ENCODE assay signal across 15 cellular contexts in the genomic region with DNA sequence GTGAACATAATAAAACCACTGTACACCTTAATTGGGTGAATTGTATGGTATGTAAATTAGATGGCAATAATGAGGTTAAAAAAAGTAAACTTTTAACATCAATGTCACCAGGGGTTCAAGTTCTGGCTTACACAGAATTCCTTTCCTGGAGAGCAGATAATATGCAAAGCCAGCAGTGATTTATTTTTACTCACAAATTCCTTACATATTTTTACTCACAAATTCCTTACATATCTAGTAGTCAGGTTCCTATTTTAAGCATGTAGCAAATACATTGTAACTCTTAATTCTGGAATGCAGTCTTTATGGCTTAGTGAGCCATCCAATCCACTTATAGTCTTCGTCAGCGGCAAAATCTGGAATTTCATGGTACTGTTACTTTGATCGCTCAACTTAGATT. TPM values are rescaled to one million over a fixed set of nuclear protein-coding genes. Genes with fewer than 3 reads are reported as not detected.
A peak's percentile ranks its signal among the peaks of the same experiment; 100 is the strongest.
DNase-seq lines count a peak whose midpoint lies in the region; ATAC-seq and FAIRE-seq lines count a peak whose summit lies in the region.
"Had no signal": no experiment of that assay in that cellular context is flagged by ENCODE, and none has a peak within 500 bp of the region (broad histone marks: within the 10 kb centered on the region; RNA-seq: fewer than 3 reads in every experiment).

No MANE protein-coding gene starts in this region.

- H3K4me1 ChIP-seq in GM23248 (ENCODE audit: insufficient read depth) (peaks cover 14% of the 10 kb centered on the region; the same call in 1 of the 2 replicates), trophoblast cell (ENCODE audit: control insufficient read depth in 1 of 2, insufficient read depth in 2 of 2, low read length in 2 of 2) (peaks cover 0 to 3% of the 10 kb centered on the region in 2 experiments)
- peaks cover 5% of the 10 kb centered on the region for H3K4me1 ChIP-seq in effector memory CD4-positive, alpha-beta T cell (ENCODE audit: control insufficient read depth, insufficient read depth, low read length, poor library complexity, severe bottlenecking)

- H2AFZ ChIP-seq in GM23248 (no peak overlapping the region), trophoblast cell (ENCODE audit: insufficient read depth, low read length, poor library complexity) (no peak overlapping the region)

- H3K4me2 ChIP-seq in GM23248 (ENCODE audit: unreplicated experiment) (no peak overlapping the region), trophoblast cell (ENCODE audit: low read length) (no peak overlapping the region)

- no peak overlapping the region for H4K91ac ChIP-seq in trophoblast cell (ENCODE audit: low read depth, low read length)

- no peaks in the 10 kb centered on the region for H4K20me1 ChIP-seq in GM23248 (ENCODE audit: insufficient read depth)

- H2BK5ac ChIP-seq in trophoblast cell (ENCODE audit: low read depth, low read length, poor library complexity), result no peak overlapping the region

- H3K27ac ChIP-seq in GM23248 (no peak overlapping the region), trophoblast cell (ENCODE audit: low read depth, low read length) (no peak overlapping the region)
- H3K27ac ChIP-seq in effector memory CD4-positive, alpha-beta T cell (ENCODE audit: insufficient read depth, low read length, poor library complexity, severe bottlenecking), result no peak overlapping the region

- H2BK120ac ChIP-seq in trophoblast cell (ENCODE audit: insufficient read depth, low read length, poor library complexity), result no peak overlapping the region

- H3K36me3 ChIP-seq in GM23248 (ENCODE audit: low read depth) (no peaks in the 10 kb centered on the region), trophoblast cell (ENCODE audit: control insufficient read depth in 1 of 2, insufficient read depth in 2 of 2, low read length in 2 of 2) (no peaks in the 10 kb centered on the region)
- peaks cover under 1% of the 10 kb centered on the region for H3K36me3 ChIP-seq in effector memory CD4-positive, alpha-beta T cell (ENCODE audit: control insufficient read depth, insufficient read depth, low read length)

- H3K79me2 ChIP-seq in GM23248 (ENCODE audit: insufficient read depth), result peaks cover 36% of the 10 kb centered on the region
- H3K79me2 ChIP-seq in trophoblast cell (ENCODE audit: control insufficient read depth, insufficient read depth, low read length, poor library complexity), result peaks cover 10% of the 10 kb centered on the region

- no peak overlapping the region for H4K12ac ChIP-seq in trophoblast cell (ENCODE audit: low read depth, low read length)

- FAIRE-seq in RCC 7860 (lab: Jason Lieb, UNC), result peak; percentile 81
- FAIRE-seq: colon had no signal

- DNase-seq in GM23248, result peak; percentile 68
- DNase-seq in RCC 7860 (ENCODE audit: low spot score), result peak; percentile 91
- peak; percentile 10 for DNase-seq in dermis blood vessel endothelial cell
- peak; percentile 23 to 82 for DNase-seq in trophoblast cell
- no peak for DNase-seq in NCI-H1048 (lab: John Stamatoyannopoulos, UW)
- no peak for DNase-seq in effector memory CD4-positive, alpha-beta T cell
- DNase-seq: activated naive CD4-positive, alpha-beta T cell treated with anti-CD3 and anti-CD28 coated beads, Interleukin-2, amount 10 ng/mL, durations not matched to agents 7 days and 5 days; COR-L47; islet precursor cell; Peyer's patch; substantia nigra had no signal

- no peak overlapping the region for H3K18ac ChIP-seq in trophoblast cell (ENCODE audit: low read length)

- H3K9ac ChIP-seq in GM23248, result no peak overlapping the region
- H3K9ac ChIP-seq in trophoblast cell (ENCODE audit: low read length), result no peak overlapping the region

- 79 to 85% methylated on average over 3 of the region's 3 CpGs for WGBS in GM23248 (ENCODE audit: low coverage in 1 of 2, low lambda C conversion rate in 2 of 2, missing lambda C conversion rate in 2 of 2), 2 experiments
- WGBS in trophoblast cell (ENCODE audit: extremely low coverage, insufficient coverage, insufficient read length), result no CpG with 5 or more reads among the region's 3 CpGs

- H3K27me3 ChIP-seq in GM23248 (replicated peaks; ENCODE audit: insufficient read depth) (no peaks in the 10 kb centered on the region), trophoblast cell (ENCODE audit: insufficient read depth, low read length) (no peaks in the 10 kb centered on the region)
- H3K27me3 ChIP-seq in effector memory CD4-positive, alpha-beta T cell (replicated peaks; ENCODE audit: control insufficient read depth, insufficient read depth, low read length, poor library complexity, severe bottlenecking), result no peaks in the 10 kb centered on the region
- H3K27me3 ChIP-seq: Peyer's patch had no signal

- peaks cover 28% of the 10 kb centered on the region for H3F3A ChIP-seq in GM23248 (ENCODE audit: insufficient read depth)

- H3K4ac ChIP-seq in trophoblast cell (ENCODE audit: low read depth, low read length), result no peak overlapping the region

- H3K4me3 ChIP-seq in GM23248 (no peak overlapping the region), trophoblast cell (ENCODE audit: low read depth, low read length) (no peak overlapping the region)
- H3K4me3 ChIP-seq in effector memory CD4-positive, alpha-beta T cell (ENCODE audit: insufficient read depth, low read depth, low read length, poor library complexity, severe bottlenecking), result no peak overlapping the region

- H4K8ac ChIP-seq in trophoblast cell (ENCODE audit: low read depth, low read length), result no peak overlapping the region

- no peak overlapping the region for H2AK5ac ChIP-seq in trophoblast cell (ENCODE audit: low read length)

- no peaks in the 10 kb centered on the region for H3K9me3 ChIP-seq in GM23248 (ENCODE audit: low read depth)
- no peaks in the 10 kb centered on the region for H3K9me3 ChIP-seq in trophoblast cell (ENCODE audit: insufficient read depth, low read depth, low read length)
- no peaks in the 10 kb centered on the region for H3K9me3 ChIP-seq in effector memory CD4-positive, alpha-beta T cell (ENCODE audit: control insufficient read depth, low read length)
- H3K9me3 ChIP-seq: Peyer's patch had no signal

- no peak for ATAC-seq in HG03097 (IDR thresholded peaks at IDR 0.05; ENCODE audit: low FRiP score, unreplicated experiment)

- H3K79me1 ChIP-seq in trophoblast cell (ENCODE audit: low read length), result peaks cover 13% of the 10 kb centered on the region

- in situ Hi-C loops in GM23248 (cut with MboI), result no loop called here

- H3K9me2 ChIP-seq in GM23248 (ENCODE audit: insufficient read depth), result no peaks in the 10 kb centered on the region

- H3K14ac ChIP-seq in trophoblast cell (ENCODE audit: low read length), result no peak overlapping the region

- no peak overlapping the region for H3K23ac ChIP-seq in trophoblast cell (ENCODE audit: low read length)

- H2BK12ac ChIP-seq in trophoblast cell (ENCODE audit: low read length), result no peak overlapping the region

RNA-seq across cellular contexts. Expression of gene UBE4B, which starts 1.3 kb away (rescaled TPM):
- total RNA-seq in GM23248 (2014; rRNA removed; shearing (Covaris generic)), result 27.6 and 29.3 TPM in 2 replicates
- 14.3 and 15.8 TPM in 2 replicates for polyA plus RNA-seq in GM23248 (2016; fragmentation: Nextera tagmentation; extraction: Ambion mirVana)
- 23.0 and 44.9 TPM in 2 replicates for total RNA-seq in dermis blood vessel endothelial cell
- 43.2 and 44.4 TPM in 2 replicates for polyA plus RNA-seq in trophoblast cell (2013)

RNA-seq across cellular contexts. Expression of gene RBP7, which starts 34.4 kb away (rescaled TPM):
- total RNA-seq in GM23248 (2014; rRNA removed; shearing (Covaris generic)), result not detected in 2 replicates
- 0.33 TPM in 1 of 2 replicates, not detected in the other for polyA plus RNA-seq in GM23248 (2016; fragmentation: Nextera tagmentation; extraction: Ambion mirVana)
- 0.28 and 0.34 TPM in 2 replicates for total RNA-seq in dermis blood vessel endothelial cell
- 0.22 and 0.44 TPM in 2 replicates for polyA plus RNA-seq in trophoblast cell (2013)
- total RNA-seq: fibroblast of lung, myocyte had no signal
- polyA plus RNA-seq: fibroblast of lung had no signal

Comparison
In these comparisons a context has a peak if more than half of its experiments do, and no peak if none do; other contexts are left out.
1. DNase-seq: peak in GM23248 (single experiment), RCC 7860 (single experiment), dermis blood vessel endothelial cell (single experiment) and trophoblast cell (2 of 2); none in NCI-H1048 (single experiment) and effector memory CD4-positive, alpha-beta T cell (0 of 3).